ENCODE assay signal across 18 cellular contexts in genomic region chr1:81819613-81820012, GRCh38. TPM values are rescaled to one million over a fixed set of nuclear protein-coding genes. Genes with fewer than 3 reads are reported as not detected.
A peak's percentile ranks its signal among the peaks of the same experiment; 100 is the strongest.
DNase-seq lines count a peak whose midpoint lies in the region; ATAC-seq, FAIRE-seq and TF ChIP-seq lines count a peak whose summit lies in the region.
"Had no signal": no experiment of that assay in that cellular context is flagged by ENCODE, and none has a peak within 500 bp of the region (broad histone marks: within the 10 kb centered on the region; RNA-seq: fewer than 3 reads in every experiment).

No MANE protein-coding gene starts in this region.

- H3K27ac Mint-ChIP-seq in GM23338: 0 out of 2 replicates have a peak overlapping the region, but pooled peaks have one; percentile 28
- H3K27ac Mint-ChIP-seq: CD4-positive, CD25-positive, alpha-beta regulatory T cell; CD8-positive, alpha-beta memory T cell had no signal

- no peak overlapping the region for H2BK15ac ChIP-seq in H1 (ENCODE audit: low read length)

- no peak overlapping the region for H2BK20ac ChIP-seq in H1 (ENCODE audit: low read length)

- 86% methylated on average over 4 of the region's 4 CpGs; no CpG with 5 or more reads in 1 of the 2 experiments for WGBS in H1 (ENCODE audit: extremely low coverage in 1 of 2, insufficient coverage in 1 of 2, insufficient read length in 1 of 2, insufficient replicate concordance in 2 of 2, low coverage in 1 of 2, low lambda C conversion rate in 2 of 2, missing lambda C conversion rate in 1 of 2), 2 experiments
- WGBS in thyroid gland, 2 donors: 40 to 50% methylated on average over 4 of the region's 4 CpGs

- H4K20me1 ChIP-seq in GM23338 (replicated peaks; ENCODE audit: insufficient read depth) (no peaks in the 10 kb centered on the region), H1 (replicated peaks in 1 of 2; ENCODE audit: control insufficient read depth in 1 of 2, insufficient read depth in 2 of 2, low read length in 2 of 2) (peaks cover 7 to 14% of the 10 kb centered on the region in 2 experiments)

- H3K14ac ChIP-seq in H1 (ENCODE audit: insufficient read length): no peak overlapping the region

- no peaks in the 10 kb centered on the region; the same call in 1 of the 2 replicates for H3K79me1 ChIP-seq in H1 (ENCODE audit: low read depth, low read length)

- no peak overlapping the region for H4K91ac ChIP-seq in H1 (replicated peaks; ENCODE audit: insufficient read length, low read length)

- no peak overlapping the region for H4K8ac ChIP-seq in H1 (ENCODE audit: extremely low read depth, insufficient read depth, low read length)

- H3K9ac ChIP-seq in H1 (replicated peaks in 1 of 4; ENCODE audit: extremely low read depth in 1 of 4, low read depth in 3 of 4, low read length in 3 of 4): no peak overlapping the region

- no peak for TF ChIP-seq CTCF in GM23338 (conservative IDR thresholded peaks at IDR 0.05; ENCODE audit: low read depth in 2 of 2)
- no peak for TF ChIP-seq CTCF in H1 (IDR thresholded peaks at IDR 0.05; ENCODE audit: control extremely low read depth in 1 of 3, insufficient read depth in 1 of 3, low read depth in 1 of 3, low read length in 3 of 3)
- no peak for TF ChIP-seq CTCF in thyroid gland (IDR thresholded peaks at IDR 0.05)

- H3K4me3 Mint-ChIP-seq in GM23338: no peak overlapping the region
- H3K4me3 Mint-ChIP-seq: CD4-positive, CD25-positive, alpha-beta regulatory T cell; CD8-positive, alpha-beta memory T cell; H9 had no signal

- no peak overlapping the region for H3K27ac ChIP-seq in GM23338 (ENCODE audit: low read depth)
- H3K27ac ChIP-seq in H1 (ENCODE audit: low read depth, low read length): no peak overlapping the region
- peak overlapping the region in 2 of 3 donors; percentile 28 to 33 for H3K27ac ChIP-seq in thyroid gland

- CTCF ChIA-PET in H1 (lab: Charles Lee; ENCODE audit: partially characterized antibody): interaction anchor here (0.6 to 1.5 kb wide), 3 partner anchors 102 to 405 kb away, joined by 3 to 4 read pairs (median 3); no protein-coding TSS in a partner anchor

- H3K79me2 ChIP-seq in GM23338 (replicated peaks; ENCODE audit: insufficient read depth) (peaks cover 99% of the 10 kb centered on the region), H1 (ENCODE audit: control insufficient read depth in 1 of 2, insufficient read depth in 2 of 2, low read length in 2 of 2) (peaks cover 10 to 99% of the 10 kb centered on the region in 2 experiments; a peak in 3 of 4 replicates)

- no peaks in the 10 kb centered on the region for H3F3A ChIP-seq in GM23338 (replicated peaks; ENCODE audit: low read depth)

- no peaks in the 10 kb centered on the region for H3K9me3 Mint-ChIP-seq in GM23338
- H3K9me3 Mint-ChIP-seq: H9 had no signal

- no peaks in the 10 kb centered on the region for H3K36me3 Mint-ChIP-seq in GM23338 (ENCODE audit: low read depth)
- H3K36me3 Mint-ChIP-seq: CD4-positive, CD25-positive, alpha-beta regulatory T cell; CD8-positive, alpha-beta memory T cell had no signal

- H3K9me3 ChIP-seq in H1 (ENCODE audit: insufficient read depth in 2 of 2, low read depth in 1 of 2, low read length in 1 of 2) (no peaks in the 10 kb centered on the region), thyroid gland (no peaks in the 10 kb centered on the region)
- H3K9me3 ChIP-seq: BE2C had no signal

- H3K27me3 Mint-ChIP-seq in GM23338 (ENCODE audit: insufficient read depth, low read depth, poor library complexity): no peaks in the 10 kb centered on the region
- H3K27me3 Mint-ChIP-seq: CD4-positive, CD25-positive, alpha-beta regulatory T cell; CD8-positive, alpha-beta memory T cell had no signal

- ATAC-seq in GM23338: no peak

- no peak overlapping the region for H2BK12ac ChIP-seq in H1 (ENCODE audit: low read depth, low read length)

- no peak overlapping the region for H3K56ac ChIP-seq in H1 (replicated peaks; ENCODE audit: insufficient read length, low read depth, low read length)

- DNase-seq in GM23338 (ENCODE audit: low spot score): no peak
- DNase-seq in H1 (ENCODE audit: low read depth in 1 of 2, low spot score in 2 of 2): no peak
- no peak for DNase-seq in thyroid gland
- DNase-seq in posterior vena cava (ENCODE audit: low spot score): no peak
- no peak for DNase-seq in dermis blood vessel endothelial cell
- DNase-seq: ACHN; BE2C; C1 segment of cervical spinal cord; CD4-positive, CD25-positive, alpha-beta regulatory T cell; CD8-positive, alpha-beta memory T cell; COR-L47; DMS 273 treated with DMSO at 0.1 percent for 48 hours; DMS53; GF-D8; GOT3; H9 had no signal

- H3K23ac ChIP-seq in H1 (ENCODE audit: insufficient read length): no peak overlapping the region

- no peak for TF ChIP-seq POLR2A in H1 (IDR thresholded peaks at IDR 0.05; ENCODE audit: control extremely low read depth in 1 of 2, low read depth in 2 of 2, low read length in 2 of 2)
- no peak for TF ChIP-seq POLR2A in thyroid gland (IDR thresholded peaks at IDR 0.05)

- H3K23me2 ChIP-seq in H1 (ENCODE audit: low read depth, low read length): no peaks in the 10 kb centered on the region

- H3K4me1 Mint-ChIP-seq in GM23338: peaks cover 52% of the 10 kb centered on the region
- H3K4me1 Mint-ChIP-seq: CD4-positive, CD25-positive, alpha-beta regulatory T cell; CD8-positive, alpha-beta memory T cell had no signal

- H3K4ac ChIP-seq in H1 (replicated peaks; ENCODE audit: insufficient read length, low read depth, low read length): no peak overlapping the region

- H3K4me2 ChIP-seq in GM23338 (peak overlapping the region; percentile 29; the same call in 1 of the 2 replicates), H1 (ENCODE audit: insufficient read depth in 1 of 2, low read depth in 2 of 2, low read length in 2 of 2) (0 out of 4 replicates have a peak overlapping the region, but pooled peaks of 1 of the 2 experiments have one; percentile 14)

- H3K4me1 ChIP-seq in GM23338 (ENCODE audit: insufficient read depth): peaks cover 49% of the 10 kb centered on the region
- H3K4me1 ChIP-seq in H1 (replicated peaks in 1 of 4; ENCODE audit: control insufficient read depth in 3 of 4, insufficient read depth in 4 of 4, low read length in 3 of 4): peaks cover 0 to 19% (median 12%) of the 10 kb centered on the region in 4 experiments; a peak in 4 of 7 replicates
- peaks cover 32 to 34% of the 10 kb centered on the region in 2 donors for H3K4me1 ChIP-seq in thyroid gland
- H3K4me1 ChIP-seq: BE2C had no signal

- no peak for TF ChIP-seq EP300 in H1 (IDR thresholded peaks at IDR 0.05; ENCODE audit: borderline replicate concordance in 1 of 2, low read depth in 2 of 2, low read length in 2 of 2)

- H3K27me3 ChIP-seq in GM23338 (ENCODE audit: insufficient read depth) (no peaks in the 10 kb centered on the region), H1 (replicated peaks in 1 of 4; ENCODE audit: control insufficient read depth in 3 of 4, extremely low read depth in 1 of 4, insufficient read depth in 3 of 4, low read length in 3 of 4) (no peaks in the 10 kb centered on the region), thyroid gland (no peaks in the 10 kb centered on the region)
- H3K27me3 ChIP-seq: BE2C had no signal

- H2BK5ac ChIP-seq in H1 (ENCODE audit: low read depth, low read length): no peak overlapping the region

- H2AFZ ChIP-seq in GM23338: no peak overlapping the region
- H2AFZ ChIP-seq in H1 (ENCODE audit: low read length): no peak overlapping the region

- no peak overlapping the region for H3K18ac ChIP-seq in H1 (ENCODE audit: extremely low read depth, low read length)

- intact Hi-C loops in thyroid gland (cut with DNase I): loop anchor here (10.0 kb wide), 1 partner anchor 65 kb away; no protein-coding TSS in a partner anchor
- intact Hi-C loops in posterior vena cava (cut with DNase I): no loop called here

- no peak overlapping the region for H2BK120ac ChIP-seq in H1 (replicated peaks; ENCODE audit: low read depth, low read length)

- H3K9me2 ChIP-seq in GM23338 (ENCODE audit: insufficient read depth): no peaks in the 10 kb centered on the region

- H3K36me3 ChIP-seq in GM23338 (ENCODE audit: insufficient read depth) (no peaks in the 10 kb centered on the region), H1 (ENCODE audit: control insufficient read depth in 2 of 4, insufficient read depth in 4 of 4, low read length in 3 of 4) (no peaks in the 10 kb centered on the region; a peak in 1 of 8 replicates), thyroid gland (no peaks in the 10 kb centered on the region)
- H3K36me3 ChIP-seq: BE2C had no signal

- FAIRE-seq in G401.6 (lab: Jason Lieb, UNC): peak; percentile 19
- no peak for FAIRE-seq in H1 (lab: Jason Lieb, UNC)
- FAIRE-seq: A204.1 had no signal

- H2AK5ac ChIP-seq in H1 (ENCODE audit: low read depth, low read length): no peak overlapping the region

- POLR2A ChIA-PET in H1 (lab: Charles Lee; ENCODE audit: partially characterized antibody): interaction anchor here (1.0 kb wide), 1 partner anchor 16 kb away, joined by 3 read pairs; no protein-coding TSS in a partner anchor

- H4K5ac ChIP-seq in H1 (ENCODE audit: insufficient read length, low read depth, low read length): peak overlapping the region; percentile 2

- no peak overlapping the region for H3K4me3 ChIP-seq in GM23338
- H3K4me3 ChIP-seq in H1 (ENCODE audit: extremely low read depth in 1 of 4, insufficient read depth in 2 of 4, low read depth in 3 of 4, low read length in 4 of 4): no peak overlapping the region; a peak in 1 of 8 replicates
- H3K4me3 ChIP-seq in thyroid gland (replicated peaks in 1 of 3): no peak overlapping the region

- TF ChIP-seq RAD21 in H1 (IDR thresholded peaks at IDR 0.05 in 1 of 2, conservative IDR thresholded peaks at IDR 0.05 in 1 of 2; ENCODE audit: low read depth in 2 of 2, low read length in 2 of 2): no peak

TF ChIP-seq in H1, 55 proteins besides CTCF, POLR2A, EP300 and RAD21 (continues in another document):
- TF ChIP-seq RBBP5 (IDR thresholded peaks at IDR 0.05; ENCODE audit: borderline replicate concordance, low read depth, low read length) (no peak), EGR1 (IDR thresholded peaks at IDR 0.05; ENCODE audit: borderline replicate concordance, low read depth, low read length) (no peak), SAP30 (IDR thresholded peaks at IDR 0.05; ENCODE audit: insufficient read depth, insufficient replicate concordance, low read length) (no peak), JUND (IDR thresholded peaks at IDR 0.05; ENCODE audit: low read length) (no peak)

RNA-seq across cellular contexts. Expression of gene ADGRL2, which starts 18.9 kb away (rescaled TPM):
- 90.3 and 104 TPM in 2 replicates for total RNA-seq in GM23338 (2014; rRNA removed; shearing (Covaris generic))
- polyA plus RNA-seq in GM23338 (2016; fragmentation: Nextera tagmentation; extraction: Ambion mirVana) (32.9 and 38.2 TPM in 2 replicates), H1 (2011; rRNA removed) (109 and 113 TPM in 2 replicates)
- 121 and 124 TPM in 2 replicates for total RNA-seq in H1 (2021; fragmentation: NEBNext Ultra II Directional; extraction: Animal tissue kit (Norgen Biotek cat#: 25700))
- polyA plus RNA-seq in H1 (2011; cell fraction: cytosol; rRNA removed): 76.3 TPM
- polyA plus RNA-seq in H1 (2011; cell fraction: nucleus; rRNA removed): 343 TPM
- polyA plus RNA-seq in H1 (2012, experiment 1 of 2): 78.5 to 110 TPM (median 93.4 TPM) in 4 replicates
- polyA plus RNA-seq in H1 (2012, experiment 2 of 2): 5.7 TPM
- polyA plus RNA-seq in H1 (2013, experiment 1 of 2): 136 TPM
- polyA plus RNA-seq in H1 (2013, experiment 2 of 2): 133 TPM
- polyA minus RNA-seq in H1 (2011; rRNA and poly(A)+ RNA removed): 472 and 787 TPM in 2 replicates
- 125 TPM for polyA minus RNA-seq in H1 (2011; cell fraction: cytosol; rRNA and poly(A)+ RNA removed)
- polyA minus RNA-seq in H1 (2011; cell fraction: nucleus; rRNA and poly(A)+ RNA removed): 372 TPM
- total RNA-seq in thyroid gland (100 to 1,000 TPM; 110 to 180 (median 154) TPM), posterior vena cava (10 to 100 TPM; 40.6 to 58.9 TPM), dermis blood vessel endothelial cell (107 and 117 TPM in 2 replicates)
- total RNA-seq: CD4-positive, CD25-positive, alpha-beta regulatory T cell; CD8-positive, alpha-beta memory T cell had no signal
- polyA plus RNA-seq: CD4-positive, CD25-positive, alpha-beta regulatory T cell; CD8-positive, alpha-beta memory T cell had no signal

Comparison
In these comparisons a context has a peak if more than half of its experiments do, and no peak if none do; other contexts are left out.
1. H3K27ac ChIP-seq: peak in thyroid gland (2 of 3); none in GM23338 (single experiment) and H1 (single experiment).